Comparison of ENCODE assay signal across 8 cellular contexts in the genomic region with DNA sequence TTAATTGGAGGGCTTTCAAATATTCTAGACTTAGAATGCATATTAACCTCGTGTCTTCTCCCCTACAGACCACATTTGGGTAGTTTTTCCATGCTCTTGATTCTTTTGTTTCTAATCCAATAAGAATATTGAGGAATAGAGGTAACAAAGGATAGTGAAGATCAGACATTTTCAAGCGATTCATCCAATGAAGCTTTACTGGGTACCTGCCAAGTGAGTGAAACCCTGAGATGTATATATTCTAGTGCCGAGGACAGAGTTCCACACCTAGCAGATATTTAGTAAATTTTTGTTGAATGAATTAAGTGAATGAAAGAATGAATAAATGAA. TPM values are rescaled to one million over a fixed set of nuclear protein-coding genes. Genes with fewer than 3 reads are reported as not detected.
DNase-seq lines count a peak whose midpoint lies in the region; ATAC-seq and TF ChIP-seq lines count a peak whose summit lies in the region.

No MANE protein-coding gene starts in this region.

- peaks cover 20% of the 10 kb centered on the region for H3K79me2 ChIP-seq in osteoblast (ENCODE audit: insufficient read depth, low read length)

- TF ChIP-seq CTCF in NB4 (IDR thresholded peaks at IDR 0.05; ENCODE audit: low read depth, low read length), result no peak
- no peak for TF ChIP-seq CTCF in osteoblast (IDR thresholded peaks at IDR 0.05; ENCODE audit: extremely low read depth, low read depth, low read length)
- no peak for TF ChIP-seq CTCF in omental fat pad (IDR thresholded peaks at IDR 0.05)

- H3K27me3 ChIP-seq in duodenal mucosa (ENCODE audit: control insufficient read depth in 1 of 2, insufficient read depth in 2 of 2, low read length in 2 of 2) (no peaks in the 10 kb centered on the region), osteoblast (ENCODE audit: insufficient read depth, low read length) (no peaks in the 10 kb centered on the region)

- no peak for DNase-seq in activated T-cell treated with anti-CD3 and anti-CD28 coated beads, Interleukin-2, amount 50 U/mL, for 4 hours
- no peak for DNase-seq in activated T-cell treated with anti-CD3 and anti-CD28 coated beads, Interleukin-2, amount 50 U/mL, for 1 hour
- no peak for DNase-seq in NB4 (ENCODE audit: low read depth)
- no peak for DNase-seq in osteoblast (ENCODE audit: insufficient read length, low spot score, missing footprints)
- no peak for DNase-seq in omental fat pad (ENCODE audit: low spot score)
- no peak for DNase-seq in DMS114 treated with DMSO at 0.1 percent for 48 hours (lab: John Stamatoyannopoulos, UW; ENCODE audit: unreplicated experiment)
- DNase-seq in NCI-H2227 (lab: John Stamatoyannopoulos, UW; ENCODE audit: unreplicated experiment), result no peak

- H3K36me3 ChIP-seq in duodenal mucosa (ENCODE audit: control insufficient read depth in 1 of 2, insufficient read depth in 2 of 2, low read length in 2 of 2), result no peaks in the 10 kb centered on the region
- H3K36me3 ChIP-seq in osteoblast (ENCODE audit: insufficient read depth, low read length), result no peaks in the 10 kb centered on the region

- ATAC-seq in activated T-cell treated with anti-CD3 and anti-CD28 coated beads, Interleukin-2, amount 50 U/mL, for 4 hours, result peak in 1 of 2 donors; percentile 7
- no peak for ATAC-seq in omental fat pad (ENCODE audit: low FRiP score)

- peaks cover 16% of the 10 kb centered on the region for H3K4me1 Mint-ChIP-seq in activated T-cell treated with anti-CD3 and anti-CD28 coated beads, Interleukin-2, amount 50 U/mL, for 4 hours (ENCODE audit: low read depth)

- peak overlapping the region; percentile 43 to 77 for H3K9ac ChIP-seq in duodenal mucosa (ENCODE audit: low read depth in 1 of 2, low read length in 2 of 2)

- H3K9me3 Mint-ChIP-seq in activated T-cell treated with anti-CD3 and anti-CD28 coated beads, Interleukin-2, amount 50 U/mL, for 4 hours, result no peaks in the 10 kb centered on the region

- H3K9me3 ChIP-seq in duodenal mucosa (ENCODE audit: control insufficient read depth in 1 of 2, low read length in 2 of 2), result no peaks in the 10 kb centered on the region
- no peaks in the 10 kb centered on the region for H3K9me3 ChIP-seq in osteoblast (ENCODE audit: low read depth, low read length)

- peak overlapping the region; percentile 93 for H3K4me2 ChIP-seq in osteoblast (ENCODE audit: insufficient read depth, low read length)

- peak overlapping the region; percentile 44 for H3K27ac ChIP-seq in duodenal mucosa (ENCODE audit: low read depth, low read length)
- peak overlapping the region; percentile 76 for H3K27ac ChIP-seq in osteoblast (ENCODE audit: low read depth, low read length)

- no peaks in the 10 kb centered on the region for H4K20me1 ChIP-seq in osteoblast (ENCODE audit: insufficient read depth, low read length)

- H3K36me3 Mint-ChIP-seq in activated T-cell treated with anti-CD3 and anti-CD28 coated beads, Interleukin-2, amount 50 U/mL, for 4 hours (ENCODE audit: insufficient read depth), result peaks cover 5% of the 10 kb centered on the region

- H3K27me3 Mint-ChIP-seq in activated T-cell treated with anti-CD3 and anti-CD28 coated beads, Interleukin-2, amount 50 U/mL, for 4 hours (ENCODE audit: low read depth), result peaks cover 5% of the 10 kb centered on the region

- no peak for TF ChIP-seq POLR2A in NB4 (IDR thresholded peaks at IDR 0.05; ENCODE audit: extremely low read depth, insufficient read length)

- H3K4me3 Mint-ChIP-seq in activated T-cell treated with anti-CD3 and anti-CD28 coated beads, Interleukin-2, amount 50 U/mL, for 4 hours, result peak overlapping the region; percentile 93

- H3K4me3 ChIP-seq in NB4 (ENCODE audit: low read depth, low read length) (peak overlapping the region; percentile 97), duodenal mucosa (ENCODE audit: low read depth in 1 of 2, low read length in 2 of 2) (peak overlapping the region; percentile 90 to 95), osteoblast (ENCODE audit: insufficient read depth, low read length) (peak overlapping the region; percentile 89)

- peak overlapping the region; percentile 76 for H2AFZ ChIP-seq in osteoblast (ENCODE audit: low read length)

- peaks cover 0 to 4% of the 10 kb centered on the region in 2 donors for H3K4me1 ChIP-seq in duodenal mucosa (ENCODE audit: control insufficient read depth in 1 of 2, insufficient read depth in 2 of 2, low read length in 2 of 2)
- H3K4me1 ChIP-seq in osteoblast (ENCODE audit: insufficient read depth, low read length), result peaks cover 6% of the 10 kb centered on the region

RNA-seq across cellular contexts. Expression of a gene that starts 0.5 kb away (rescaled TPM):
- 10 to 100 TPM; 35.2 to 44.6 (median 43.8) TPM for total RNA-seq in activated T-cell treated with anti-CD3 and anti-CD28 coated beads, Interleukin-2, amount 50 U/mL, for 4 hours
- total RNA-seq in osteoblast, result 5.3 and 5.4 TPM in 2 replicates
- total RNA-seq in omental fat pad, result 10 to 100 TPM in 1 of 4 donors, 1 to 10 TPM in 3; 5.7 to 15.1 (median 7.9) TPM
